In genomic region chr3:62318365-62318751, GRCh38 we compare ENCODE assay signal across 8 cellular contexts. TPM values are rescaled to one million over a fixed set of nuclear protein-coding genes. Genes with fewer than 3 reads are reported as not detected.
DNase-seq lines count a peak whose midpoint lies in the region; ATAC-seq and TF ChIP-seq lines count a peak whose summit lies in the region.

No MANE protein-coding gene starts in this region.

- H3K4me1 Mint-ChIP-seq in activated naive CD4-positive, alpha-beta T cell treated with anti-CD3 and anti-CD28 coated beads for 36 hours (ENCODE audit: low read depth): peaks cover 14% of the 10 kb centered on the region

- peaks cover 11% of the 10 kb centered on the region for H3K36me3 Mint-ChIP-seq in activated naive CD4-positive, alpha-beta T cell treated with anti-CD3 and anti-CD28 coated beads for 36 hours (ENCODE audit: low read depth)
- peaks cover 25 to 37% of the 10 kb centered on the region in 2 donors for H3K36me3 Mint-ChIP-seq in activated naive CD4-positive, alpha-beta T cell treated with anti-CD3 and anti-CD28 coated beads, Interleukin-2, amount 50 U/mL, for 72 hours

- H3K4me3 ChIP-seq in left lung (peak overlapping the region; percentile 46 to 53), tibial artery (peak overlapping the region; percentile 56 to 64)

- H3K9me3 ChIP-seq in left lung: no peaks in the 10 kb centered on the region
- H3K9me3 ChIP-seq in tibial artery: no peaks in the 10 kb centered on the region

- CTCF ChIA-PET in activated naive CD4-positive, alpha-beta T cell treated with anti-CD3 and anti-CD28 coated beads for 36 hours (lab: Charles Lee): no interaction called here

- H3K27me3 Mint-ChIP-seq in activated naive CD4-positive, alpha-beta T cell treated with anti-CD3 and anti-CD28 coated beads for 36 hours (ENCODE audit: low read depth): peaks cover 46% of the 10 kb centered on the region

- H3K4me1 ChIP-seq in left lung (no peaks in the 10 kb centered on the region), tibial artery (peaks cover 0 to 10% (median 4%) of the 10 kb centered on the region in 4 donors)

- H3K27ac Mint-ChIP-seq in activated naive CD4-positive, alpha-beta T cell treated with anti-CD3 and anti-CD28 coated beads for 36 hours: peak overlapping the region; percentile 92
- H3K27ac Mint-ChIP-seq in activated naive CD4-positive, alpha-beta T cell treated with anti-CD3 and anti-CD28 coated beads, Interleukin-2, amount 50 U/mL, for 72 hours: peak overlapping the region; percentile 77 to 89

- H3K36me3 ChIP-seq in left lung: no peaks in the 10 kb centered on the region
- H3K36me3 ChIP-seq in tibial artery: peaks cover 0 to 3% (median 0%) of the 10 kb centered on the region in 3 donors

- intact Hi-C loops in activated naive CD4-positive, alpha-beta T cell treated with anti-CD3 and anti-CD28 coated beads for 36 hours (cut with micrococcal nuclease): no loop called here
- intact Hi-C loops in left lung (cut with DNase I) (no loop called here), tibial artery (cut with DNase I; ENCODE audit: low total_unique reads) (no loop called here)

- H3K27ac ChIP-seq in left lung: peak overlapping the region; percentile 29 to 69
- peak overlapping the region; percentile 50 to 59 for H3K27ac ChIP-seq in tibial artery

- no peak for DNase-seq in activated naive CD4-positive, alpha-beta T cell treated with anti-CD3 and anti-CD28 coated beads for 36 hours
- DNase-seq in activated naive CD4-positive, alpha-beta T cell treated with anti-CD3 and anti-CD28 coated beads, Interleukin-2, amount 50 U/mL, for 16 hours: no peak
- DNase-seq in activated naive CD4-positive, alpha-beta T cell treated with anti-CD3 and anti-CD28 coated beads, Interleukin-2, amount 50 U/mL, for 72 hours (ENCODE audit: low spot score in 2 of 2): no peak
- DNase-seq in left lung: no peak
- no peak for DNase-seq in tibial artery
- DNase-seq in 8988T: no peak
- no peak for DNase-seq in activated CD4-positive, CD25-positive, alpha-beta regulatory T cell (lab: John Stamatoyannopoulos, UW)

- TF ChIP-seq CTCF in left lung (IDR thresholded peaks at IDR 0.05): no peak
- no peak for TF ChIP-seq CTCF in tibial artery (IDR thresholded peaks at IDR 0.05)

- peaks cover 0 to 21% of the 10 kb centered on the region in 2 donors for H3K27me3 ChIP-seq in left lung
- H3K27me3 ChIP-seq in tibial artery: no peaks in the 10 kb centered on the region

- peak overlapping the region; percentile 79 for H3K4me3 Mint-ChIP-seq in activated naive CD4-positive, alpha-beta T cell treated with anti-CD3 and anti-CD28 coated beads for 36 hours

- ATAC-seq in activated naive CD4-positive, alpha-beta T cell treated with anti-CD3 and anti-CD28 coated beads, Interleukin-2, amount 50 U/mL, for 72 hours: peak; percentile 3 to 5
- no peak for ATAC-seq in left lung
- ATAC-seq in HG02623 (IDR thresholded peaks at IDR 0.05; ENCODE audit: unreplicated experiment): no peak

- peaks cover 12% of the 10 kb centered on the region for H3K9me3 Mint-ChIP-seq in activated naive CD4-positive, alpha-beta T cell treated with anti-CD3 and anti-CD28 coated beads for 36 hours
- H3K9me3 Mint-ChIP-seq in activated naive CD4-positive, alpha-beta T cell treated with anti-CD3 and anti-CD28 coated beads, Interleukin-2, amount 50 U/mL, for 72 hours: peaks cover 16 to 18% of the 10 kb centered on the region in 2 donors

RNA-seq across cellular contexts. Expression of gene FEZF2, which starts 55.0 kb away (rescaled TPM):
- not detected for total RNA-seq in activated naive CD4-positive, alpha-beta T cell treated with anti-CD3 and anti-CD28 coated beads for 36 hours
- not detected for total RNA-seq in activated naive CD4-positive, alpha-beta T cell treated with anti-CD3 and anti-CD28 coated beads, Interleukin-2, amount 50 U/mL, for 72 hours
- not detected for total RNA-seq in left lung

Comparison
In these comparisons a context has a peak if more than half of its experiments do, and no peak if none do; other contexts are left out.
1. ATAC-seq: peak in activated naive CD4-positive, alpha-beta T cell treated with anti-CD3 and anti-CD28 coated beads, Interleukin-2, amount 50 U/mL, for 72 hours (2 of 2); none in left lung (single experiment) and HG02623 (single experiment).